8 cellular contexts compared by ENCODE assay signal in the genomic region with DNA sequence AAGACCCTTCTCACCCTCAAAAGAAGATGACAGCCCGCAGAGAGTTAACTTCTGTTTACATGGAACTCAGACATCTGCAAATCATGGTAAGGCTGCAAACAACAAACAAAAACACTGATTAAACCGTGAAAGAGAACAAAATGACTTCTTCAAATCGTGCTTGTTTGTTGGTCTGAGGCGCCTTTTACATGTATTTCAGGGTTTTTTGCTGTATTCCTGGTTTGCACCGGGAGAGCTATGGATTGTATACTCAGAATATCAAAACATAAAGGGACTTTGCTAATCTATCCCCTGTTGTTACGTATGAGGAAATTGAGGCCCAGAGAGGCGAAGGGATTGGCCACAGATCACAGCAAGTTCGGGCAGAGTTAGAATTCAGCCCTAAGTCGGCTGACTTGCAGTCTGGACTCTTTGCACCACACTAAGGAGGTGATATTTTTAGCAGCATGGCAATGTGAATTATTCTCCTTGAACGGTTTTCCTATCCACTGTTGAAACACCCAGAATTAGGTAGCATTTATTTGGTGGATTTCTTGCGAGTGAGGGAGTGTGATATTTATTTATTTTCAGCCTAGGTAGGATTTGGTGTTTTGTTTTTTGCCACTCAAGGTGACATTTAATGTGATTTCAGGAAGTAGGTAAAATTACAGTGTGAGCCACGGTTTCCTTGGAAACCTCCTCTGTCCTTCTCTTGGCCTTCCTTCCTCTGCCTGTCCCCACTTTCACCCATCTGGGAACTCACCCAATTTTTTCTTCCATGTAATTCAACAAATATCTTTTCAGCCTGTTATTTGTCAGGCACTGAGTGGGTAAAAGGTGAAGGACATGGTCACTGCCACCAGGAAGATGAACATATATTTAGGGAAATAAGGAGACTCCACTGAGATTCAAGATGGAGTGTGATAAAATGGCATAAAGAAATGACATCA. TPM values are rescaled to one million over a fixed set of nuclear protein-coding genes. Genes with fewer than 3 reads are reported as not detected.
DNase-seq lines count a peak whose midpoint lies in the region; ATAC-seq and TF ChIP-seq lines count a peak whose summit lies in the region.

No MANE protein-coding gene starts in this region.

- H3K4me3 ChIP-seq in MM.1S (ENCODE audit: low read length) (peak overlapping the region; percentile 87), foreskin fibroblast (ENCODE audit: low read depth in 1 of 2, low read length in 2 of 2) (peak overlapping the region; percentile 54 to 65), ovary (peak overlapping the region; percentile 83)

- H3F3A ChIP-seq in MM.1S (ENCODE audit: insufficient read depth, low read length), result 0 out of 2 replicates have a peak, but pooled peaks cover 8% of the 10 kb centered on the region

- no peaks in the 10 kb centered on the region for H3K9me3 Mint-ChIP-seq in activated T-helper 1 cell treated with anti-CD3 and anti-CD28 coated beads, Interleukin-12 subunit alpha, Interleukin-12 subunit beta, Interleukin-2, Interleukin-4 antibody, amounts not matched to agents 30 ng/mL and 10 ng/mL and 1 ng/mL, durations not matched to agents 14 hours and 24 hours and 36 hours

- peaks cover 7% of the 10 kb centered on the region for H3K36me3 Mint-ChIP-seq in activated T-helper 1 cell treated with anti-CD3 and anti-CD28 coated beads, Interleukin-12 subunit alpha, Interleukin-12 subunit beta, Interleukin-2, Interleukin-4 antibody, amounts not matched to agents 30 ng/mL and 10 ng/mL and 1 ng/mL, durations not matched to agents 14 hours and 24 hours and 36 hours (ENCODE audit: low read depth)

- H3K4me1 Mint-ChIP-seq in activated T-helper 1 cell treated with anti-CD3 and anti-CD28 coated beads, Interleukin-12 subunit alpha, Interleukin-12 subunit beta, Interleukin-2, Interleukin-4 antibody, amounts not matched to agents 30 ng/mL and 10 ng/mL and 1 ng/mL, durations not matched to agents 14 hours and 24 hours and 36 hours (ENCODE audit: low read depth), result peaks cover 62% of the 10 kb centered on the region

- no peak for TF ChIP-seq EP300 in ovary (IDR thresholded peaks at IDR 0.05)

- peaks cover 78% of the 10 kb centered on the region for H3K79me2 ChIP-seq in MM.1S (ENCODE audit: low read length)

- H3K27me3 ChIP-seq in MM.1S (replicated peaks; ENCODE audit: insufficient read depth, low read length) (no peaks in the 10 kb centered on the region), ovary (no peaks in the 10 kb centered on the region)

- WGBS in ovary, 3 donors, result 2 to 3% (median 2%) methylated on average over 12 of the region's 12 CpGs

- peak overlapping the region; percentile 74 for H3K9ac ChIP-seq in ES-I3 (ENCODE audit: low read depth, low read length)
- H3K9ac ChIP-seq in MM.1S (ENCODE audit: low read length), result peak overlapping the region; percentile 77

- no peak for TF ChIP-seq CTCF in MM.1S (IDR thresholded peaks at IDR 0.05; ENCODE audit: low read length)
- no peak for TF ChIP-seq CTCF in foreskin fibroblast (IDR thresholded peaks at IDR 0.05; ENCODE audit: low read depth, low read length)
- no peak for TF ChIP-seq CTCF in ovary (IDR thresholded peaks at IDR 0.05)

- TF ChIP-seq POLR2A in ovary (IDR thresholded peaks at IDR 0.05), result no peak

- H3K36me3 ChIP-seq in ES-I3 (ENCODE audit: insufficient read depth, low read length), result no peaks in the 10 kb centered on the region
- no peaks in the 10 kb centered on the region for H3K36me3 ChIP-seq in MM.1S (replicated peaks; ENCODE audit: insufficient read depth, low read length)
- no peaks in the 10 kb centered on the region for H3K36me3 ChIP-seq in ovary

- H3K4me3 Mint-ChIP-seq in activated T-helper 1 cell treated with anti-CD3 and anti-CD28 coated beads, Interleukin-12 subunit alpha, Interleukin-12 subunit beta, Interleukin-2, Interleukin-4 antibody, amounts not matched to agents 30 ng/mL and 10 ng/mL and 1 ng/mL, durations not matched to agents 14 hours and 24 hours and 36 hours, result peak overlapping the region; percentile 93

- H3K4me2 ChIP-seq in MM.1S (ENCODE audit: low read depth, low read length), result peak overlapping the region; percentile 94

- intact Hi-C loops in activated T-helper 1 cell treated with anti-CD3 and anti-CD28 coated beads, Interleukin-12 subunit alpha, Interleukin-12 subunit beta, Interleukin-2, Interleukin-4 antibody, amounts not matched to agents 30 ng/mL and 10 ng/mL and 1 ng/mL, durations not matched to agents 14 hours and 24 hours and 36 hours (cut with micrococcal nuclease), result loop anchor here (1.0 to 5.0 kb wide), 10 partner anchors 67 to 1859 kb away; partner anchors contain the start of genes ATG16L1, FBXO36, NCL and PSMD1
- intact Hi-C loops in ovary (cut with DNase I), result loop anchor here in 1 of 4 donors (5.0 kb wide), 1 partner anchor 170 kb away; no protein-coding TSS in a partner anchor

- H3K9me3 ChIP-seq in ES-I3 (ENCODE audit: control insufficient read depth, insufficient read depth, low read length) (no peaks in the 10 kb centered on the region), MM.1S (replicated peaks; ENCODE audit: insufficient read depth, low read length) (no peaks in the 10 kb centered on the region), ovary (no peaks in the 10 kb centered on the region)

- DNase-seq in MM.1S, result peak; percentile 37
- no peak for DNase-seq in activated T-helper 1 cell treated with anti-CD3 and anti-CD28 coated beads, Interleukin-12 subunit alpha, Interleukin-12 subunit beta, Interleukin-2, Interleukin-4 antibody, amounts not matched to agents 30 ng/mL and 10 ng/mL and 1 ng/mL, durations not matched to agents 14 hours and 24 hours and 36 hours (ENCODE audit: low spot score)
- peak; percentile 32 to 57 for DNase-seq in foreskin fibroblast
- peak in 1 of 5 donors; percentile 26 for DNase-seq in ovary
- DNase-seq in NCI-H1417 treated with DMSO at 0.1 percent for 48 hours (lab: John Stamatoyannopoulos, UW), result no peak

- H3K27ac Mint-ChIP-seq in activated T-helper 1 cell treated with anti-CD3 and anti-CD28 coated beads, Interleukin-12 subunit alpha, Interleukin-12 subunit beta, Interleukin-2, Interleukin-4 antibody, amounts not matched to agents 30 ng/mL and 10 ng/mL and 1 ng/mL, durations not matched to agents 14 hours and 24 hours and 36 hours, result peak overlapping the region; percentile 94

- H3K27me3 Mint-ChIP-seq in activated T-helper 1 cell treated with anti-CD3 and anti-CD28 coated beads, Interleukin-12 subunit alpha, Interleukin-12 subunit beta, Interleukin-2, Interleukin-4 antibody, amounts not matched to agents 30 ng/mL and 10 ng/mL and 1 ng/mL, durations not matched to agents 14 hours and 24 hours and 36 hours (ENCODE audit: insufficient read depth), result no peaks in the 10 kb centered on the region

- ATAC-seq in HG03108 (IDR thresholded peaks at IDR 0.05; ENCODE audit: unreplicated experiment), result no peak
- no peak for ATAC-seq in HG03521 (IDR thresholded peaks at IDR 0.05; ENCODE audit: unreplicated experiment)

- peak overlapping the region; percentile 56; the same call in 1 of the 2 replicates for H3K27ac ChIP-seq in MM.1S (ENCODE audit: low read length)
- H3K27ac ChIP-seq in ovary, result peak overlapping the region in 1 of 2 donors; percentile 69

- H2AFZ ChIP-seq in MM.1S (ENCODE audit: low read length), result peak overlapping the region; percentile 87

- H3K4me1 ChIP-seq in ES-I3 (ENCODE audit: insufficient read depth, low read length) (no peaks in the 10 kb centered on the region; the same call in 1 of the 2 replicates), MM.1S (ENCODE audit: low read length) (peaks cover 22% of the 10 kb centered on the region), ovary (ENCODE audit: insufficient read depth) (peaks cover 11% of the 10 kb centered on the region)

- H3K9me2 ChIP-seq in MM.1S (replicated peaks; ENCODE audit: insufficient read depth, low read length), result no peaks in the 10 kb centered on the region

- H4K20me1 ChIP-seq in MM.1S (ENCODE audit: insufficient read depth, low read length), result no peaks in the 10 kb centered on the region

RNA-seq across cellular contexts. Expression of gene PDE6D, which starts 1.0 kb away (rescaled TPM):
- total RNA-seq in activated T-helper 1 cell treated with anti-CD3 and anti-CD28 coated beads, Interleukin-12 subunit alpha, Interleukin-12 subunit beta, Interleukin-2, Interleukin-4 antibody, amounts not matched to agents 30 ng/mL and 10 ng/mL and 1 ng/mL, durations not matched to agents 14 hours and 24 hours and 36 hours, result 31.0 and 31.9 TPM in 2 replicates
- total RNA-seq in ovary, result 10 to 100 TPM; 13.7 to 22.9 (median 16.9) TPM
- 10 to 100 TPM; 21.6 to 32.9 TPM for polyA plus RNA-seq in ovary

RNA-seq across cellular contexts. Expression of gene COPS7B, which starts 4.2 kb away (rescaled TPM):
- 61.1 and 62.9 TPM in 2 replicates for total RNA-seq in activated T-helper 1 cell treated with anti-CD3 and anti-CD28 coated beads, Interleukin-12 subunit alpha, Interleukin-12 subunit beta, Interleukin-2, Interleukin-4 antibody, amounts not matched to agents 30 ng/mL and 10 ng/mL and 1 ng/mL, durations not matched to agents 14 hours and 24 hours and 36 hours
- total RNA-seq in ovary, result 10 to 100 TPM; 16.9 to 30.8 (median 24.8) TPM
- 10 to 100 TPM; 22.6 to 30.5 TPM for polyA plus RNA-seq in ovary

Comparison
In these comparisons a context has a peak if more than half of its experiments do, and no peak if none do; other contexts are left out.
1. DNase-seq: peak in MM.1S (single experiment) and foreskin fibroblast (2 of 2); none in activated T-helper 1 cell treated with anti-CD3 and anti-CD28 coated beads, Interleukin-12 subunit alpha, Interleukin-12 subunit beta, Interleukin-2, Interleukin-4 antibody, amounts not matched to agents 30 ng/mL and 10 ng/mL and 1 ng/mL, durations not matched to agents 14 hours and 24 hours and 36 hours (single experiment) and NCI-H1417 treated with DMSO at 0.1 percent for 48 hours (single experiment).
2. Peak in every context shown above with its lines, with median percentiles within 50 percentile points of each other: H3K4me3 ChIP-seq.